ENCODE assay signal across 12 cellular contexts in the genomic region with DNA sequence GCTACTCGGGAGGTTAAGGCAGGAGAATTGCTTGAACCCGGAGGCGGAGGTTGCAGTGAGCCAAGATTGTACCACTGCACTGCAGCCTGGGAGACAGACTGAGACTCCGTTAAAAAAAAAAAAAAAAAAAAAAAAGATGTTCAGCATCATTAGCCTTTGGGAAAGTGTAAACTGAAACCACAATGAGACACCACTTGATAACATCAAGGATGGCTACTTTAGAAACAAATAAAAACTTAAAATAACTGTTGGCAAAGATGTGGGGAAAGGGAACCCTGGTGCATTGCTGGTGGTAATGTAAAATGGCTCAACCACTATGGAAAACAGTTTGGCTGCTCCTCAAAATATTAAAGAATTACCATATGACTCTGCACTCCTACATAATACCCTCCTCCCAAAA. TPM values are rescaled to one million over a fixed set of nuclear protein-coding genes. Genes with fewer than 3 reads are reported as not detected.
A peak's percentile ranks its signal among the peaks of the same experiment; 100 is the strongest.
DNase-seq lines count a peak whose midpoint lies in the region; ATAC-seq, FAIRE-seq and TF ChIP-seq lines count a peak whose summit lies in the region.
"Had no signal": no experiment of that assay in that cellular context is flagged by ENCODE, and none has a peak within 500 bp of the region (broad histone marks: within the 10 kb centered on the region; RNA-seq: fewer than 3 reads in every experiment).

No MANE protein-coding gene starts in this region.

- H3K27ac ChIP-seq in HUES64 (ENCODE audit: low read depth, low read length): no peak overlapping the region
- H3K27ac ChIP-seq in VCaP: peak overlapping the region; percentile 93
- H3K27ac ChIP-seq: transverse colon had no signal

- H3K9ac ChIP-seq in HUES64 (ENCODE audit: low read depth, low read length): peak overlapping the region; percentile 13; the same call in 1 of the 2 replicates

- H3K9me3 ChIP-seq in HUES64 (ENCODE audit: insufficient read depth, low read depth, low read length): no peaks in the 10 kb centered on the region

- no peaks in the 10 kb centered on the region for H3K4me1 Mint-ChIP-seq in Calu3 (ENCODE audit: low read depth, unreplicated experiment)

- no peak for ATAC-seq in HG03045 (IDR thresholded peaks at IDR 0.05; ENCODE audit: unreplicated experiment)

- no peaks in the 10 kb centered on the region for H3K27me3 Mint-ChIP-seq in Calu3 (ENCODE audit: unreplicated experiment)

- H3K4me3 Mint-ChIP-seq in Calu3 (ENCODE audit: low read depth, unreplicated experiment): peak overlapping the region; percentile 98

- WGBS in HUES64: 87% methylated on average over 4 of the region's 4 CpGs

- intact Hi-C loops in Calu3 (cut with micrococcal nuclease; ENCODE audit: unreplicated experiment): loop anchor here (5.0 kb wide), 1 partner anchor 187 kb away; no protein-coding TSS in a partner anchor

- peaks cover 17% of the 10 kb centered on the region for H3K36me3 ChIP-seq in HUES64 (ENCODE audit: insufficient read depth, low read length)
- H3K36me3 ChIP-seq: transverse colon had no signal

- no peaks in the 10 kb centered on the region for H3K9me3 Mint-ChIP-seq in Calu3 (ENCODE audit: low read depth, unreplicated experiment)

- H3K4me3 ChIP-seq in HUES64 (ENCODE audit: low read length): no peak overlapping the region
- H3K4me3 ChIP-seq: transverse colon had no signal

- CTCF ChIA-PET in Calu3 (lab: Charles Lee): interaction anchor here (0.6 kb wide), 1 partner anchor 29 kb away, joined by 5 read pairs; no protein-coding TSS in a partner anchor

- TF ChIP-seq CTCF in Calu3 (IDR thresholded peaks at IDR 0.05; ENCODE audit: unreplicated experiment): no peak
- TF ChIP-seq CTCF in VCaP (conservative IDR thresholded peaks at IDR 0.05): no peak

- no TSS peak for BruUV-seq in Calu3 (replicated peaks; lab: Mats Ljungman, UMichigan)

- no peaks in the 10 kb centered on the region for H3K4me1 ChIP-seq in HUES64 (ENCODE audit: insufficient read depth, low read length)

- DNase-seq in Calu3 (no peak), left kidney (ENCODE audit: low read depth, low spot score) (peak; percentile 6), NCI-H1694 treated with DMSO at 0.1 percent for 48 hours (lab: John Stamatoyannopoulos, UW) (no peak), GM19239 (ENCODE audit: insufficient read length, low spot score) (no peak)
- no peak for DNase-seq in activated effector memory CD4-positive, alpha-beta T cell treated with Interleukin-2 at 50 U/mL for 16 hours
- DNase-seq: hippocampal formation; NCI-H1105 treated with DMSO at 0.1 percent for 48 hours; stimulated activated CD4-positive, alpha-beta T cell treated with anti-CD3 and anti-CD28 coated beads, Interleukin-4, amount 100 ng/mL, for 4 hours; transverse colon had no signal

- no peak for FAIRE-seq in GM19239 (lab: Jason Lieb, UNC)

- H3K27me3 ChIP-seq in HUES64 (ENCODE audit: insufficient read depth, low read length): no peaks in the 10 kb centered on the region
- H3K27me3 ChIP-seq: transverse colon had no signal

- H3K27ac Mint-ChIP-seq in Calu3 (ENCODE audit: unreplicated experiment): no peak overlapping the region

- H3K36me3 Mint-ChIP-seq in Calu3 (ENCODE audit: insufficient read depth, unreplicated experiment): peaks cover 21% of the 10 kb centered on the region

RNA-seq across cellular contexts. Expression of gene LEO1, which starts 1.9 kb away (rescaled TPM):
- 21.3 and 22.5 TPM in 2 replicates for total RNA-seq in Calu3 (2022)
- polyA plus RNA-seq in HUES64 (2013, experiment 1 of 2): 29.1 TPM
- 32.4 TPM for polyA plus RNA-seq in HUES64 (2013, experiment 2 of 2)

RNA-seq across cellular contexts. Expression of gene MAPK6, which starts 49.3 kb away (rescaled TPM):
- 28.4 and 35.9 TPM in 2 replicates for total RNA-seq in Calu3 (2022)
- polyA plus RNA-seq in HUES64 (2013, experiment 1 of 2): 81.0 TPM
- polyA plus RNA-seq in HUES64 (2013, experiment 2 of 2): 78.5 TPM
